In the genomic region with DNA sequence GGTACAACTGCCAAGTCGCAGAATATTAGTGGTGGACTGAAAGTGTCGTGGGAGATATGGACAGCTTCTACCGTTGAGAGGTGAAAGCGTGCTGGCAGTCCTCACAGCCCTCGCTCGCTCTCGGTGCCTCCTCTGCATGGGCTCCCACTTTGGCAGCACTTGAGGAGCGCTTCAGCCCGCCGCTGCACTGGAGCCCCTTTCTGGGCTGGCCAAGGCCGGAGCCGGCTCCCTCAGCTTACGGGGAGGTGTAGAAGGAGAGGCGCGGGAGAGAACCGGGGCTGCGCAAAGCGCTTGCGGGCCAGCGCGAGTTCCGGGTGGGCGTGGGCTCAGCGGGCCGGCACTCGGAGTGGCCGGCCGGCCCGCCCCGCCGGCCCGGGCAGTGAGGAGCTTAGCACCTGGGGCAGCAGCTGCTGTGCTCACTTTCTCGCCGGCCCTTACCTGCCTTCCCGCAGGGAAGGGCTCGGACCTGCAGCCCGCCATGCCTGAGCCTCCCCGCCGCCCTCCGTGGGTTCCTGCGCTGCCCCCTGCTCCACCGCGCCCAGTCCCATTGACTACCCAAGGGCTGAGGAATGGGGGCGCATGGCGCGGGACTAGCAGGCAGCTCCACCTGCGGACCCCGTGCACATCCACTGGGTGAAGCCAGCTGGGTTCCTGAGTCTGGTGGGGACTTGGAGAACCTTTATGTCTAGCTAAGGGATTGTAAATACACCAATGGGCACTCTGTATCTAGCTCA, we compare ENCODE assay signal across 21 cellular contexts.
"Had no signal": no experiment of that assay in that cellular context is flagged by ENCODE, and none has a peak within 500 bp of the region (broad histone marks: within the 10 kb centered on the region; RNA-seq: fewer than 3 reads in every experiment).

No MANE protein-coding gene starts in this region.

- H2AFZ ChIP-seq: hepatocyte had no signal

- H3K79me2 ChIP-seq: hepatocyte had no signal

- H3K4me3 Mint-ChIP-seq: immature natural killer cell, mesothelial cell of epicardium, naive B cell had no signal

- H3K36me3 Mint-ChIP-seq: immature natural killer cell, mesothelial cell of epicardium, naive B cell had no signal

- H3K27ac Mint-ChIP-seq: immature natural killer cell, mesothelial cell of epicardium, naive B cell had no signal

- ATAC-seq: foreskin keratinocyte, gastroesophageal sphincter, heart left ventricle, left colon, left lobe of liver, lower lobe of right lung, mucosa of descending colon had no signal

- H3K36me3 ChIP-seq: esophagus muscularis mucosa, gastroesophageal sphincter, heart left ventricle, left ventricle myocardium inferior, lower lobe of right lung had no signal

- H3K4me1 Mint-ChIP-seq: immature natural killer cell, mesothelial cell of epicardium, naive B cell had no signal

- H3K27me3 ChIP-seq: esophagus muscularis mucosa, foreskin keratinocyte, gastroesophageal sphincter, heart left ventricle, hepatocyte had no signal

- H3K27ac ChIP-seq: coronary artery, esophagus muscularis mucosa, foreskin keratinocyte, gastroesophageal sphincter, heart left ventricle, hepatocyte, left ventricle myocardium inferior, lower lobe of right lung had no signal

- H3K4me3 ChIP-seq: coronary artery, esophagus muscularis mucosa, gastroesophageal sphincter, heart left ventricle, hepatocyte, left ventricle myocardium inferior, lower lobe of right lung, mucosa of descending colon had no signal

- H3K4me2 ChIP-seq: hepatocyte had no signal

- H3K4me1 ChIP-seq: esophagus muscularis mucosa, foreskin keratinocyte, gastroesophageal sphincter, left ventricle myocardium inferior, lower lobe of right lung had no signal

- DNase-seq: effector CD4-positive, alpha-beta T cell; effector memory CD4-positive, alpha-beta T cell; foreskin keratinocyte; heart left ventricle; hypothalamus; immature natural killer cell; islet precursor cell; kidney; kidney glomerular epithelial cell; left colon; left ventricle myocardium inferior; lower lobe of right lung; mesenchymal stem cell; mucosa of descending colon; naive B cell had no signal
